ENCODE assay signal across 1 cellular context in the genomic region with DNA sequence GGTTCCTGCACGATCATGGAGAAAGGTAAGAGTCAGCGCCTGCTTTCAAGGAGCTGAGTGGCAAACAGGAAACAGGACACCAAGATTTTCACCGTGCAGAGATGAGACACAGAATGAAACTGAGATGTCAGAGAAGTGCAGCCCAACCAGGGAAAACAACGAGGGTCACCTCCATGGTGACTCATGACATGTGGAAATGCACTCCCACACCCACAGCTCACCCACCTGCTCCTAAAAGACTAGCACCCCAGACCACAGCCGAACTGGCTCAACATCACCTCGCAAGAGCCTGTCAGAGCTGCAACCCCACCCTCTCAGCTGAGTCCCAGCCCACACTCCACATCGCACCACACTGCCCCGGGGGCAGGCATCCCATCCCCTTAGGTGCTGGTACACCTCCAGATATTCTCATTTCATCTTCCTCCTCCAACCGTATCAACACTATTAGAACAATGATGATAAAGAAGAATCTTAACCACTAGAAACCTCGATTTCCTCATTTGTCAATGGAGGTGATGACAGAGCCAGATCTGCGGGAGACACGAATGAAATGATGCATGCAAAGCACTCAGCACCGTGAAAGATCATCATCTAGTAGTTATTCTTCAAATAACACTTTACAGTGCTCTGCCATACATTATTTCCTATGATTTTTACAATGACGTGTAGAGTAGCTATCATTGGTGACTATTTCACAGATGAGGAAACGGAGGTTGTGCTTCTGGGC.
TF ChIP-seq lines count a peak whose summit lies in the region.

No MANE protein-coding gene starts in this region.

TF ChIP-seq in IMR-90, 13 proteins besides CTCF, POLR2A, EP300 and RAD21:
- TF ChIP-seq RCOR1 (IDR thresholded peaks at IDR 0.05; ENCODE audit: insufficient replicate concordance, low read length), result no peak
- no peak for TF ChIP-seq CEBPB (IDR thresholded peaks at IDR 0.05; ENCODE audit: low read depth, low read length)
- TF ChIP-seq NFE2L2 (IDR thresholded peaks at IDR 0.05; ENCODE audit: low read depth, low read length), result no peak
- TF ChIP-seq, protein P1, sequence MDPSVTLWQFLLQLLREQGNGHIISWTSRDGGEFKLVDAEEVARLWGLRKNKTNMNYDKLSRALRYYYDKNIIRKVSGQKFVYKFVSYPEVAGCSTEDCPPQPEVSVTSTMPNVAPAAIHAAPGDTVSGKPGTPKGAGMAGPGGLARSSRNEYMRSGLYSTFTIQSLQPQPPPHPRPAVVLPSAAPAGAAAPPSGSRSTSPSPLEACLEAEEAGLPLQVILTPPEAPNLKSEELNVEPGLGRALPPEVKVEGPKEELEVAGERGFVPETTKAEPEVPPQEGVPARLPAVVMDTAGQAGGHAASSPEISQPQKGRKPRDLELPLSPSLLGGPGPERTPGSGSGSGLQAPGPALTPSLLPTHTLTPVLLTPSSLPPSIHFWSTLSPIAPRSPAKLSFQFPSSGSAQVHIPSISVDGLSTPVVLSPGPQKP (IDR thresholded peaks at IDR 0.05; ENCODE audit: borderline replicate concordance, low read depth, low read length), result no peak
- no peak for TF ChIP-seq RFX5 (IDR thresholded peaks at IDR 0.05; ENCODE audit: low read depth, low read length)
- no peak for TF ChIP-seq MAFK (IDR thresholded peaks at IDR 0.05; ENCODE audit: low read depth, low read length)
- no peak for TF ChIP-seq CHD1 (IDR thresholded peaks at IDR 0.05; ENCODE audit: low read depth, low read length)
- no peak for TF ChIP-seq BHLHE40 (IDR thresholded peaks at IDR 0.05; ENCODE audit: low read depth, low read length)
- TF ChIP-seq MXI1 (IDR thresholded peaks at IDR 0.05; ENCODE audit: borderline replicate concordance, low read depth, low read length), result no peak
- TF ChIP-seq, protein P2, sequence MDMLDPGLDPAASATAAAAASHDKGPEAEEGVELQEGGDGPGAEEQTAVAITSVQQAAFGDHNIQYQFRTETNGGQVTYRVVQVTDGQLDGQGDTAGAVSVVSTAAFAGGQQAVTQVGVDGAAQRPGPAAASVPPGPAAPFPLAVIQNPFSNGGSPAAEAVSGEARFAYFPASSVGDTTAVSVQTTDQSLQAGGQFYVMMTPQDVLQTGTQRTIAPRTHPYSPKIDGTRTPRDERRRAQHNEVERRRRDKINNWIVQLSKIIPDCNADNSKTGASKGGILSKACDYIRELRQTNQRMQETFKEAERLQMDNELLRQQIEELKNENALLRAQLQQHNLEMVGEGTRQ (IDR thresholded peaks at IDR 0.05; ENCODE audit: low read depth, low read length), result no peak
- TF ChIP-seq SMC3 (IDR thresholded peaks at IDR 0.05; ENCODE audit: low read depth, low read length), result no peak
- no peak for TF ChIP-seq MAZ (IDR thresholded peaks at IDR 0.05; ENCODE audit: borderline replicate concordance, low read depth, low read length)
- no peak for TF ChIP-seq FOS (IDR thresholded peaks at IDR 0.05; ENCODE audit: low read depth, low read length)
TF ChIP-seq in IMR-90: peak in this region for 0.
